Comparison of ENCODE assay signal across 21 cellular contexts in the genomic region with DNA sequence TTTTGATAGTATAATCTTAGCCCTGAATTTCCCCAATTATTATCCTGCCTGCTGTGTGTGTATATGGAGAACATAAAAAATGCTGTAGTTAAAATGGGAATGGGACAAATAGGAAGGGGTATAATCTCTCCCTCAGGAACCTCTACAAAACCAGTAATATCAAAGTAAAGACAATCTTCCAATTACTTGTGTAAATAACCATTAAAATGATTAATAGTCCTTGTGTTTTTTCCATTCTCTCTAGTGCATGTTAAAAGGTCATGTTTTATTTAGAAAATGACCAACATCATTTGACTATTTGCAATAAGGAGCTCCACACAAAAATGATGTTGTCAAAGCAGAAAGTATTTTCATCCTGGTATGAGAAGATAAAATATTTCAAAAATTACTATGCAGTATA.
"Had no signal": no experiment of that assay in that cellular context is flagged by ENCODE, and none has a peak within 500 bp of the region (broad histone marks: within the 10 kb centered on the region; RNA-seq: fewer than 3 reads in every experiment).

No MANE protein-coding gene starts in this region.

- H3K36me3 ChIP-seq: SJCRH30 had no signal

- H3K27me3 ChIP-seq: SJCRH30 had no signal

- H3K4me1 ChIP-seq: SJCRH30 had no signal

- DNase-seq: activated CD4-positive, alpha-beta memory T cell treated with anti-CD3 and anti-CD28 coated beads for 36 hours; activated CD4-positive, alpha-beta T cell treated with anti-CD3 and anti-CD28 coated beads, Interleukin-2, amount 10 ng/mL, durations not matched to agents 7 days and 5 days; activated CD4-positive, CD25-positive, alpha-beta regulatory T cell; activated CD8-positive, alpha-beta memory T cell treated with anti-CD3 and anti-CD28 coated beads for 24 hours; activated gamma-delta T cell; activated naive CD4-positive, alpha-beta T cell treated with anti-CD3 and anti-CD28 coated beads for 36 hours; activated T-cell treated with anti-CD3 and anti-CD28 coated beads, Interleukin-2, amount 50 U/mL, for 48 hours; amygdala; IMR-90; Kasumi-1; KBM-7; NCI-H2029; NCI-H2107; NCI-H446; NCI-H524; SJCRH30; SK-N-SH; T-helper 1 cell had no signal

- H3K4me3 ChIP-seq: SJCRH30 had no signal

- H3K27ac ChIP-seq: SJCRH30, VCaP had no signal

- ATAC-seq: activated T-helper 17 cell treated with anti-CD3 and anti-CD28 coated beads, Interleukin-2, amount 50 U/mL, for 72 hours; Right ventricle myocardium inferior had no signal

- H3K9me3 ChIP-seq: SK-N-SH had no signal
